ENCODE assay signal across 14 cellular contexts in the genomic region with DNA sequence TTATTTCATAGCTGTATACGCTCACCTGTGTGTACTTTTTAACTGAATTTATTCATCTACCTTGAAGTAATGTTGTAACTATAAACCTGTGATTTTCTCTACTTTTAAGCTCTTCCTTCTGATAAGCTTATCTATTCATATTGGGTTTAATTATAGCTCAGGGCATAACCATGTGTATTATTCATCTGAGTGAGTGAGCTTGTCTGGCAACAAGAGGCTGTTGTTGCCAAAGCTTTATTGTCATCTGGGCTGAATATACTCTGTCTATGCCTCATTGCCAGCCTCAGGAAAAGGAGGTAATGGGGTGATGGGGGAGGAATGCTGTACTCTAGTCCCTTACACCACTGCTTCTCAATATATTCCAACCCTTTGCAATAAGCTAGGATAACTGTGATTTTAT.
DNase-seq lines count a peak whose midpoint lies in the region; ATAC-seq and TF ChIP-seq lines count a peak whose summit lies in the region.
"Had no signal": no experiment of that assay in that cellular context is flagged by ENCODE, and none has a peak within 500 bp of the region (broad histone marks: within the 10 kb centered on the region; RNA-seq: fewer than 3 reads in every experiment).

No MANE protein-coding gene starts in this region.

- H3K9me3 ChIP-seq in HEK293 (ENCODE audit: control insufficient read depth, insufficient read depth, low read depth, low read length): no peaks in the 10 kb centered on the region
- H3K9me3 ChIP-seq: suprapubic skin had no signal

- H3K4me3 ChIP-seq in HEK293 (ENCODE audit: low read depth, low read length): no peak overlapping the region
- H3K4me3 ChIP-seq in foreskin fibroblast (ENCODE audit: low read depth in 1 of 2, low read length in 2 of 2): no peak overlapping the region
- H3K4me3 ChIP-seq: suprapubic skin had no signal

- peaks cover 8% of the 10 kb centered on the region for H3K4me1 ChIP-seq in HEK293 (ENCODE audit: control insufficient read depth, insufficient read depth, low read length)

- H3K36me3 ChIP-seq in HEK293 (ENCODE audit: control insufficient read depth in 2 of 2, insufficient read depth in 1 of 2, low read length in 2 of 2): no peaks in the 10 kb centered on the region
- H3K36me3 ChIP-seq: suprapubic skin had no signal

- DNase-seq in SK-MEL-5 (ENCODE audit: low read depth, low spot score) (peak; percentile 11), foreskin fibroblast (peak; percentile 49 to 76), renal cortical epithelial cell (ENCODE audit: low read depth) (peak; percentile 33)
- no peak for DNase-seq in activated naive CD4-positive, alpha-beta T cell (lab: John Stamatoyannopoulos, UW)
- DNase-seq: activated CD4-positive, alpha-beta T cell treated with anti-CD3 and anti-CD28 coated beads, Interleukin-2, amount 50 U/mL, for 1 hour; CD8-positive, alpha-beta memory T cell; KG1; naive B cell; NCI-H2081 treated with DMSO at 0.1 percent for 48 hours; T-helper 1 cell had no signal

- CTCF ChIA-PET in HEK293 (lab: Yijun Ruan, JAX): no interaction called here

- TF ChIP-seq CTCF in HEK293 (tag by site-specific recombination; IDR thresholded peaks at IDR 0.05) (no peak), foreskin fibroblast (IDR thresholded peaks at IDR 0.05; ENCODE audit: low read depth, low read length) (no peak)

- in situ Hi-C loops in SK-MEL-5 (cut with HindIII; ENCODE audit: low pct_unique_long_range_greater_than_20kb, low sequenced_read_pairs): no loop called here

- POLR2A ChIA-PET in HEK293 (lab: Yijun Ruan, JAX): no interaction called here

- peak overlapping the region; percentile 32; the same call in 1 of the 2 replicates for H3K27ac ChIP-seq in HEK293 (ENCODE audit: extremely low read depth, low read depth, low read length)
- H3K27ac ChIP-seq: suprapubic skin had no signal

- ATAC-seq in HG03521 (IDR thresholded peaks at IDR 0.05; ENCODE audit: unreplicated experiment): no peak
- no peak for ATAC-seq in HG02571 (IDR thresholded peaks at IDR 0.05; ENCODE audit: unreplicated experiment)

TF ChIP-seq in HEK293, 187 proteins besides CTCF, POLR2A, EP300 and RAD21:
- TF ChIP-seq, protein P1, sequence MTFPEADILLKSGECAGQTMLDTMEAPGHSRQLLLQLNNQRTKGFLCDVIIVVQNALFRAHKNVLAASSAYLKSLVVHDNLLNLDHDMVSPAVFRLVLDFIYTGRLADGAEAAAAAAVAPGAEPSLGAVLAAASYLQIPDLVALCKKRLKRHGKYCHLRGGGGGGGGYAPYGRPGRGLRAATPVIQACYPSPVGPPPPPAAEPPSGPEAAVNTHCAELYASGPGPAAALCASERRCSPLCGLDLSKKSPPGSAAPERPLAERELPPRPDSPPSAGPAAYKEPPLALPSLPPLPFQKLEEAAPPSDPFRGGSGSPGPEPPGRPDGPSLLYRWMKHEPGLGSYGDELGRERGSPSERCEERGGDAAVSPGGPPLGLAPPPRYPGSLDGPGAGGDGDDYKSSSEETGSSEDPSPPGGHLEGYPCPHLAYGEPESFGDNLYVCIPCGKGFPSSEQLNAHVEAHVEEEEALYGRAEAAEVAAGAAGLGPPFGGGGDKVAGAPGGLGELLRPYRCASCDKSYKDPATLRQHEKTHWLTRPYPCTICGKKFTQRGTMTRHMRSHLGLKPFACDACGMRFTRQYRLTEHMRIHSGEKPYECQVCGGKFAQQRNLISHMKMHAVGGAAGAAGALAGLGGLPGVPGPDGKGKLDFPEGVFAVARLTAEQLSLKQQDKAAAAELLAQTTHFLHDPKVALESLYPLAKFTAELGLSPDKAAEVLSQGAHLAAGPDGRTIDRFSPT (tag by site-specific recombination; IDR thresholded peaks at IDR 0.05): no peak
- TF ChIP-seq KLF1 (tag by site-specific recombination; IDR thresholded peaks at IDR 0.05) (no peak), ZNF785 (tag by site-specific recombination; IDR thresholded peaks at IDR 0.05) (no peak), SP7 (tag by site-specific recombination; IDR thresholded peaks at IDR 0.05) (peak; percentile 77), ZNF610 (tag by site-specific recombination; IDR thresholded peaks at IDR 0.05; ENCODE audit: borderline replicate concordance) (no peak), PRDM4 (tag by site-specific recombination; IDR thresholded peaks at IDR 0.05) (no peak), ZNF473 (tag by site-specific recombination; IDR thresholded peaks at IDR 0.05) (no peak), ZNF335 (tag by site-specific recombination; conservative IDR thresholded peaks at IDR 0.05) (no peak), ZNF48 (tag by site-specific recombination; IDR thresholded peaks at IDR 0.05) (no peak), ZNF416 (tag by site-specific recombination; IDR thresholded peaks at IDR 0.05) (no peak), IKZF3 (tag by site-specific recombination; IDR thresholded peaks at IDR 0.05) (peak; percentile 42; the same call in 1 of the 2 replicates), ZNF561 (tag by site-specific recombination; IDR thresholded peaks at IDR 0.05; ENCODE audit: borderline replicate concordance) (no peak), TCF7L2 (IDR thresholded peaks at IDR 0.05; ENCODE audit: borderline replicate concordance, low read depth, low read length) (peak; percentile 9; the same call in 1 of the 2 replicates)
- TF ChIP-seq, protein P2, sequence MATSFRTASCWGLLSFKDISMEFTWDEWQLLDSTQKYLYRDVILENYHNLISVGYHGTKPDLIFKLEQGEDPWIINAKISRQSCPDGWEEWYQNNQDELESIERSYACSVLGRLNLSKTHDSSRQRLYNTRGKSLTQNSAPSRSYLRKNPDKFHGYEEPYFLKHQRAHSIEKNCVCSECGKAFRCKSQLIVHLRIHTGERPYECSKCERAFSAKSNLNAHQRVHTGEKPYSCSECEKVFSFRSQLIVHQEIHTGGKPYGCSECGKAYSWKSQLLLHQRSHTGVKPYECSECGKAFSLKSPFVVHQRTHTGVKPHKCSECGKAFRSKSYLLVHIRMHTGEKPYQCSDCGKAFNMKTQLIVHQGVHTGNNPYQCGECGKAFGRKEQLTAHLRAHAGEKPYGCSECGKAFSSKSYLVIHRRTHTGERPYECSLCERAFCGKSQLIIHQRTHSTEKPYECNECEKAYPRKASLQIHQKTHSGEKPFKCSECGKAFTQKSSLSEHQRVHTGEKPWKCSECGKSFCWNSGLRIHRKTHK (tag by site-specific recombination; IDR thresholded peaks at IDR 0.05): no peak
- TF ChIP-seq, protein P3, sequence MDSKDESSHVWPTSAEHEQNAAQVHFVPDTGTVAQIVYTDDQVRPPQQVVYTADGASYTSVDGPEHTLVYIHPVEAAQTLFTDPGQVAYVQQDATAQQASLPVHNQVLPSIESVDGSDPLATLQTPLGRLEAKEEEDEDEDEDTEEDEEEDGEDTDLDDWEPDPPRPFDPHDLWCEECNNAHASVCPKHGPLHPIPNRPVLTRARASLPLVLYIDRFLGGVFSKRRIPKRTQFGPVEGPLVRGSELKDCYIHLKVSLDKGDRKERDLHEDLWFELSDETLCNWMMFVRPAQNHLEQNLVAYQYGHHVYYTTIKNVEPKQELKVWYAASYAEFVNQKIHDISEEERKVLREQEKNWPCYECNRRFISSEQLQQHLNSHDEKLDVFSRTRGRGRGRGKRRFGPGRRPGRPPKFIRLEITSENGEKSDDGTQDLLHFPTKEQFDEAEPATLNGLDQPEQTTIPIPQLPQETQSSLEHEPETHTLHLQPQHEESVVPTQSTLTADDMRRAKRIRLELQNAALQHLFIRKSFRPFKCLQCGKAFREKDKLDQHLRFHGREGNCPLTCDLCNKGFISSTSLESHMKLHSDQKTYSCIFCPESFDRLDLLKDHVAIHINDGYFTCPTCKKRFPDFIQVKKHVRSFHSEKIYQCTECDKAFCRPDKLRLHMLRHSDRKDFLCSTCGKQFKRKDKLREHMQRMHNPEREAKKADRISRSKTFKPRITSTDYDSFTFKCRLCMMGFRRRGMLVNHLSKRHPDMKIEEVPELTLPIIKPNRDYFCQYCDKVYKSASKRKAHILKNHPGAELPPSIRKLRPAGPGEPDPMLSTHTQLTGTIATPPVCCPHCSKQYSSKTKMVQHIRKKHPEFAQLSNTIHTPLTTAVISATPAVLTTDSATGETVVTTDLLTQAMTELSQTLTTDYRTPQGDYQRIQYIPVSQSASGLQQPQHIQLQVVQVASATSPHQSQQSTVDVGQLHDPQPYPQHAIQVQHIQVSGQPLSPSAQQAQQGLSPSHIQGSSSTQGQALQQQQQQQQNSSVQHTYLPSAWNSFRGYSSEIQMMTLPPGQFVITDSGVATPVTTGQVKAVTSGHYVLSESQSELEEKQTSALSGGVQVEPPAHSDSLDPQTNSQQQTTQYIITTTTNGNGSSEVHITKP (tag by site-specific recombination; IDR thresholded peaks at IDR 0.05): no peak

Comparison
In these comparisons a context has a peak if more than half of its experiments do, and no peak if none do; other contexts are left out.
1. DNase-seq: peak in SK-MEL-5 (single experiment), foreskin fibroblast (2 of 2) and renal cortical epithelial cell (single experiment); none in activated naive CD4-positive, alpha-beta T cell (0 of 4).